In the genomic region with DNA sequence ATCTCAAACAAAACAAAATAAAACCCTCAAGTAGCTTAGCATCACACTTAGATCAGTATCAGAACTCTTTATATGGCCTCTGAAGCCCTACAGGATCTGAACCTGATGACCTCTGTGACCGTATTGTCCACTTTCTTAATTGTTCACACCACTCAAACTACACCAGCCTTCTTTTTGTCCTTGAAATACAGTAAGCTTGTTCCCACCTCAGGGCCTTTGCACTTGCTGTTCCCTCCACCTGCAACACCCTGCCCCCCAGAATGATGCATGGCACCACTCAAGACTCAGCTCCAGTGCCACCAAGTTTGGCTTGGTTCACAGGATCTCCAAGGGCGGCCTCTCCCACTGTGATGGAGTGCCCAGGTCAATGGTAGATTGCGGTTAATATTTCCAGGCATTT, we compare ENCODE assay signal across 29 cellular contexts.
"Had no signal": no experiment of that assay in that cellular context is flagged by ENCODE, and none has a peak within 500 bp of the region (broad histone marks: within the 10 kb centered on the region; RNA-seq: fewer than 3 reads in every experiment).

No MANE protein-coding gene starts in this region.

- H3K4me3 ChIP-seq: stomach, suprapubic skin, testis, thoracic aorta, thyroid gland, tibial artery, tibial nerve, transverse colon, upper lobe of left lung, upper lobe of right lung, uterus, vagina had no signal

- H3K4me1 Mint-ChIP-seq: stimulated activated effector memory CD8-positive, alpha-beta T cell treated with anti-CD3 and anti-CD28 coated beads, Interleukin-12 subunit alpha, Interleukin-12 subunit beta, amount 100 ng/mL, for 72 hours; stimulated activated memory B cell treated with anti-CD40 and anti-IgM and Interleukin-4, amounts not matched to agents 10 μg/mL and 1 μg/mL and 100 μg/mL, for 72 hours; stimulated activated naive CD8-positive, alpha-beta T cell treated with anti-CD3 and anti-CD28 coated beads, Interleukin-15, amount 100 ng/mL, for 72 hours had no signal

- FAIRE-seq: urothelium cell line had no signal

- H3K27me3 Mint-ChIP-seq: stimulated activated naive CD8-positive, alpha-beta T cell treated with anti-CD3 and anti-CD28 coated beads, Interleukin-15, Interleukin-2, amounts not matched to agents 100 ng/mL and 50 ng/mL, for 24 hours had no signal

- DNase-seq: stimulated activated CD4-positive, alpha-beta T cell treated with anti-CD3 and anti-CD28 coated beads, Interleukin-2, amount 100 ng/mL, for 48 hours; stimulated activated CD4-positive, alpha-beta T cell treated with anti-CD3 and anti-CD28 coated beads, Interleukin-4, amount 100 ng/mL, for 1 hour; stimulated activated CD4-positive, alpha-beta T cell treated with anti-CD3 and anti-CD28 coated beads, Interleukin-4, amount 100 ng/mL, for 24 hours; stimulated activated CD4-positive, alpha-beta T cell treated with anti-CD3 and anti-CD28 coated beads, Interleukin-4, amount 100 ng/mL, for 4 hours; stimulated activated CD8-positive, alpha-beta memory T cell treated with anti-CD3 and anti-CD28 coated beads, Interleukin-4, amount 100 ng/mL, for 48 hours; stimulated activated naive B cell treated with anti-CD40 and anti-IgM and Interleukin-4, amounts not matched to agents 10 μg/mL and 1 μg/mL and 100 μg/mL, for 72 hours; stimulated activated naive CD4-positive, alpha-beta T cell; stimulated activated naive CD4-positive, alpha-beta T cell treated with Interleukin-2 at 50 U/mL for 16 hours; stimulated activated naive CD8-positive, alpha-beta T cell treated with anti-CD3 and anti-CD28 coated beads, Interleukin-15, amount 100 ng/mL, for 72 hours; stimulated activated naive CD8-positive, alpha-beta T cell treated with anti-CD3 and anti-CD28 coated beads, Interleukin-15, Interleukin-2, amounts not matched to agents 100 U/mL and 50 U/mL, for 24 hours; stomach; substantia nigra; testis; thyroid gland; tibial artery; transverse colon; trophoblast cell; upper lobe of left lung; upper lobe of right lung; uterus had no signal

- ATAC-seq: stimulated activated effector memory CD8-positive, alpha-beta T cell treated with anti-CD3 and anti-CD28 coated beads, Interleukin-12 subunit alpha, Interleukin-12 subunit beta, amount 100 ng/mL, for 72 hours; stimulated activated memory B cell treated with anti-CD40 and anti-IgM and Interleukin-4, amounts not matched to agents 10 μg/mL and 1 μg/mL and 100 μg/mL, for 72 hours; stimulated activated naive B cell treated with anti-CD40 and anti-IgM and Interleukin-4, amounts not matched to agents 10 μg/mL and 1 μg/mL and 100 μg/mL, for 72 hours; stimulated activated naive CD8-positive, alpha-beta T cell treated with anti-CD3 and anti-CD28 coated beads, Interleukin-15, amount 100 ng/mL, for 72 hours; stimulated activated naive CD8-positive, alpha-beta T cell treated with anti-CD3 and anti-CD28 coated beads, Interleukin-15, Interleukin-2, amounts not matched to agents 100 U/mL and 50 U/mL, for 24 hours; upper lobe of right lung had no signal

- H3K27me3 ChIP-seq: stomach, suprapubic skin, testis, thyroid gland, tibial artery, tibial nerve, transverse colon, upper lobe of left lung, upper lobe of right lung, uterus, vagina had no signal

- H3K9me3 ChIP-seq: stomach, suprapubic skin, testis, thoracic aorta, thyroid gland, tibial artery, tibial nerve, transverse colon, upper lobe of left lung, upper lobe of right lung, uterus, vagina had no signal

- H3K36me3 ChIP-seq: stomach, suprapubic skin, thoracic aorta, thyroid gland, tibial artery, tibial nerve, transverse colon, upper lobe of left lung, upper lobe of right lung, uterus, vagina had no signal

- H3K36me3 Mint-ChIP-seq: stimulated activated effector memory CD8-positive, alpha-beta T cell treated with anti-CD3 and anti-CD28 coated beads, Interleukin-12 subunit alpha, Interleukin-12 subunit beta, amount 100 ng/mL, for 72 hours; stimulated activated memory B cell treated with anti-CD40 and anti-IgM and Interleukin-4, amounts not matched to agents 10 μg/mL and 1 μg/mL and 100 μg/mL, for 72 hours; stimulated activated naive B cell treated with anti-CD40 and anti-IgM and Interleukin-4, amounts not matched to agents 10 μg/mL and 1 μg/mL and 100 μg/mL, for 72 hours; type B pancreatic cell had no signal

- H3K4me1 ChIP-seq: stomach, suprapubic skin, testis, thyroid gland, tibial artery, transverse colon, upper lobe of left lung, upper lobe of right lung, uterus, vagina had no signal

- H3K27ac ChIP-seq: stomach, suprapubic skin, testis, thoracic aorta, thyroid gland, tibial artery, tibial nerve, transverse colon, upper lobe of left lung, upper lobe of right lung, uterus, vagina had no signal

- H3K9me3 Mint-ChIP-seq: stimulated activated effector memory CD8-positive, alpha-beta T cell treated with anti-CD3 and anti-CD28 coated beads, Interleukin-12 subunit alpha, Interleukin-12 subunit beta, amount 100 ng/mL, for 72 hours; stimulated activated memory B cell treated with anti-CD40 and anti-IgM and Interleukin-4, amounts not matched to agents 10 μg/mL and 1 μg/mL and 100 μg/mL, for 72 hours; stimulated activated naive B cell treated with anti-CD40 and anti-IgM and Interleukin-4, amounts not matched to agents 10 μg/mL and 1 μg/mL and 100 μg/mL, for 72 hours; stimulated activated naive CD8-positive, alpha-beta T cell treated with anti-CD3 and anti-CD28 coated beads, Interleukin-15, amount 100 ng/mL, for 72 hours; stimulated activated naive CD8-positive, alpha-beta T cell treated with anti-CD3 and anti-CD28 coated beads, Interleukin-15, Interleukin-2, amounts not matched to agents 100 ng/mL and 50 ng/mL, for 24 hours; type B pancreatic cell had no signal

- H3K4me3 Mint-ChIP-seq: stimulated activated effector memory CD8-positive, alpha-beta T cell treated with anti-CD3 and anti-CD28 coated beads, Interleukin-12 subunit alpha, Interleukin-12 subunit beta, amount 100 ng/mL, for 72 hours; stimulated activated memory B cell treated with anti-CD40 and anti-IgM and Interleukin-4, amounts not matched to agents 10 μg/mL and 1 μg/mL and 100 μg/mL, for 72 hours; stimulated activated naive B cell treated with anti-CD40 and anti-IgM and Interleukin-4, amounts not matched to agents 10 μg/mL and 1 μg/mL and 100 μg/mL, for 72 hours; stimulated activated naive CD8-positive, alpha-beta T cell treated with anti-CD3 and anti-CD28 coated beads, Interleukin-15, amount 100 ng/mL, for 72 hours; stimulated activated naive CD8-positive, alpha-beta T cell treated with anti-CD3 and anti-CD28 coated beads, Interleukin-15, Interleukin-2, amounts not matched to agents 100 ng/mL and 50 ng/mL, for 24 hours; type B pancreatic cell had no signal

- H3K27ac Mint-ChIP-seq: stimulated activated effector memory CD8-positive, alpha-beta T cell treated with anti-CD3 and anti-CD28 coated beads, Interleukin-12 subunit alpha, Interleukin-12 subunit beta, amount 100 ng/mL, for 72 hours; stimulated activated memory B cell treated with anti-CD40 and anti-IgM and Interleukin-4, amounts not matched to agents 10 μg/mL and 1 μg/mL and 100 μg/mL, for 72 hours; stimulated activated naive B cell treated with anti-CD40 and anti-IgM and Interleukin-4, amounts not matched to agents 10 μg/mL and 1 μg/mL and 100 μg/mL, for 72 hours; stimulated activated naive CD8-positive, alpha-beta T cell treated with anti-CD3 and anti-CD28 coated beads, Interleukin-15, Interleukin-2, amounts not matched to agents 100 ng/mL and 50 ng/mL, for 24 hours; type B pancreatic cell had no signal
